1 cellular context compared by ENCODE assay signal in the genomic region with DNA sequence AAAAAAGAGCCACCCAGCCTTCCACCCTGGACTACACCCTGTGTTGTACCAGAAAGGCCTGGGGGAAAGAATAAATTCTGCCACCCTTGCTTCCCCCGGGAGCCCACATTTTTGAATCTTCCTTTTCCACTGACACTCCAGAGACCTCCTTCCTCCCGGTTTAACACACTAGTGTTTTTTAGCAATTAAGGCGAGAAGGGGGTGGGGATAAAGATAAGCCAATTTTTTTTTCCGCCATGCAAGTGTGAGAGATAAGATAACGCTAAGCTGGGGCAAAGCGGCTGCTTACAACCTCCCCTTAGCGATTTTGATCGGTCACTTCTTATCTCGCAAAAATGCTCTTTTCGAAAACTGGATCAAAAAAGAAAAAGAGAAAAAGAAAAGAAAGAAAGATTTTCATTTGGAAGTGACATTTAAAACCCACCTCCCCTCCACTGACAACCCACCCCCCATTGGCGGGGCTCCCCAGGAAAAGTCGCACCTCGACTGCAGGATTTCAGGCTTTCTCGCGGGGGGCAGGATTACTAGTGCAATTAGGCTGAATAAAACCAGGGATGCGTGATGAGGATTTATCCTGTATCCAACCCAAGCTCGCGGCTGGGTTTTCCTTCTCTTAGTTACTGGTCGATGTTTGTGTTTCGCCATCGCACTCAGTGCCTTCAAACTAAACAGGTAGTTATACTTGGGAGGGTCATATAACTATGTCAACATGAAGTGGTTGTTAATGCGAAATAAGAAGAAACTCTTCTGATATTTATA.
TF ChIP-seq lines count a peak whose summit lies in the region.

No MANE protein-coding gene starts in this region.

TF ChIP-seq in K562, 482 proteins besides CTCF, POLR2A, EP300 and RAD21 (continued from another document and continues in another):
- TF ChIP-seq ZZZ3 (IDR thresholded peaks at IDR 0.05) (no peak), ZNF146 (CRISPR knock-in tag; IDR thresholded peaks at IDR 0.05; ENCODE audit: unreplicated experiment) (no peak), RFX5 (IDR thresholded peaks at IDR 0.05; ENCODE audit: low read depth, low read length) (no peak), NR2C1 (IDR thresholded peaks at IDR 0.05) (no peak), NR2C1 (tag; IDR thresholded peaks at IDR 0.05) (no peak), NCOA4 (IDR thresholded peaks at IDR 0.05; ENCODE audit: partially characterized antibody) (no peak), RBM34 (IDR thresholded peaks at IDR 0.05; ENCODE audit: borderline replicate concordance, insufficient read depth, low read length) (no peak), SPI1 (IDR thresholded peaks at IDR 0.05; ENCODE audit: borderline replicate concordance, low read depth, low read length) (no peak), TRIM28 (IDR thresholded peaks at IDR 0.05) (no peak), NEUROD1 (IDR thresholded peaks at IDR 0.05; ENCODE audit: borderline replicate concordance, low read depth, low read length, partially characterized antibody) (peak; percentile 61), ZNF699 (CRISPR knock-in tag; IDR thresholded peaks at IDR 0.05; ENCODE audit: insufficient replicate concordance) (no peak), MEF2D (tag; conservative IDR thresholded peaks at IDR 0.05; ENCODE audit: low read depth) (no peak), ZEB2 (IDR thresholded peaks at IDR 0.05) (no peak), FOXA1 (IDR thresholded peaks at IDR 0.05; ENCODE audit: borderline replicate concordance) (no peak), GABPB2 (CRISPR knock-in tag; conservative IDR thresholded peaks at IDR 0.05) (no peak), SIN3B (IDR thresholded peaks at IDR 0.05; ENCODE audit: low read depth) (no peak), MEF2A (IDR thresholded peaks at IDR 0.05; ENCODE audit: control insufficient read depth, low read depth, low read length) (no peak), MYNN (IDR thresholded peaks at IDR 0.05) (no peak), MYNN (CRISPR knock-in tag; IDR thresholded peaks at IDR 0.05) (no peak), MED1 (CRISPR knock-in tag; IDR thresholded peaks at IDR 0.05; ENCODE audit: borderline replicate concordance) (no peak), SRSF9 (IDR thresholded peaks at IDR 0.05; ENCODE audit: borderline replicate concordance, low read depth, low read length) (no peak), C11orf30 (IDR thresholded peaks at IDR 0.05; ENCODE audit: low read depth) (no peak), TEAD4 (IDR thresholded peaks at IDR 0.05; ENCODE audit: low read length) (peak; percentile 86), TEAD4 (CRISPR knock-in tag; IDR thresholded peaks at IDR 0.05; ENCODE audit: borderline replicate concordance) (no peak), ZNF764 (CRISPR knock-in tag; IDR thresholded peaks at IDR 0.05; ENCODE audit: low read depth) (no peak), ZNF707 (CRISPR knock-in tag; conservative IDR thresholded peaks at IDR 0.05) (no peak), RUNX1 (IDR thresholded peaks at IDR 0.05; ENCODE audit: low read depth) (no peak), EHMT2 (IDR thresholded peaks at IDR 0.05) (no peak), NR4A1 (CRISPR knock-in tag; IDR thresholded peaks at IDR 0.05) (no peak), NR4A1 (tag; IDR thresholded peaks at IDR 0.05) (no peak), U2AF2 (optimal IDR thresholded peaks at IDR 0.05; ENCODE audit: low read depth, low read length) (no peak), DDX20 (tag; IDR thresholded peaks at IDR 0.05; ENCODE audit: low read depth) (no peak), HDAC8 (tag; IDR thresholded peaks at IDR 0.05) (no peak), SMARCC2 (IDR thresholded peaks at IDR 0.05; ENCODE audit: low read depth) (peak; percentile 88), FOXK2 (conservative IDR thresholded peaks at IDR 0.05 in 1 of 2, IDR thresholded peaks at IDR 0.05 in 1 of 2; ENCODE audit: low read depth in 2 of 2) (0 out of 4 replicates have a peak, but pooled peaks of 1 of the 2 experiments have one; percentile 16)
- TF ChIP-seq, protein P1, sequence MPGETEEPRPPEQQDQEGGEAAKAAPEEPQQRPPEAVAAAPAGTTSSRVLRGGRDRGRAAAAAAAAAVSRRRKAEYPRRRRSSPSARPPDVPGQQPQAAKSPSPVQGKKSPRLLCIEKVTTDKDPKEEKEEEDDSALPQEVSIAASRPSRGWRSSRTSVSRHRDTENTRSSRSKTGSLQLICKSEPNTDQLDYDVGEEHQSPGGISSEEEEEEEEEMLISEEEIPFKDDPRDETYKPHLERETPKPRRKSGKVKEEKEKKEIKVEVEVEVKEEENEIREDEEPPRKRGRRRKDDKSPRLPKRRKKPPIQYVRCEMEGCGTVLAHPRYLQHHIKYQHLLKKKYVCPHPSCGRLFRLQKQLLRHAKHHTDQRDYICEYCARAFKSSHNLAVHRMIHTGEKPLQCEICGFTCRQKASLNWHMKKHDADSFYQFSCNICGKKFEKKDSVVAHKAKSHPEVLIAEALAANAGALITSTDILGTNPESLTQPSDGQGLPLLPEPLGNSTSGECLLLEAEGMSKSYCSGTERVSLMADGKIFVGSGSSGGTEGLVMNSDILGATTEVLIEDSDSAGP (CRISPR knock-in tag; IDR thresholded peaks at IDR 0.05) = no peak
- TF ChIP-seq, protein P2, sequence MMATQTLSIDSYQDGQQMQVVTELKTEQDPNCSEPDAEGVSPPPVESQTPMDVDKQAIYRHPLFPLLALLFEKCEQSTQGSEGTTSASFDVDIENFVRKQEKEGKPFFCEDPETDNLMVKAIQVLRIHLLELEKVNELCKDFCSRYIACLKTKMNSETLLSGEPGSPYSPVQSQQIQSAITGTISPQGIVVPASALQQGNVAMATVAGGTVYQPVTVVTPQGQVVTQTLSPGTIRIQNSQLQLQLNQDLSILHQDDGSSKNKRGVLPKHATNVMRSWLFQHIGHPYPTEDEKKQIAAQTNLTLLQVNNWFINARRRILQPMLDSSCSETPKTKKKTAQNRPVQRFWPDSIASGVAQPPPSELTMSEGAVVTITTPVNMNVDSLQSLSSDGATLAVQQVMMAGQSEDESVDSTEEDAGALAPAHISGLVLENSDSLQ (IDR thresholded peaks at IDR 0.05) = no peak
- TF ChIP-seq, protein P3, sequence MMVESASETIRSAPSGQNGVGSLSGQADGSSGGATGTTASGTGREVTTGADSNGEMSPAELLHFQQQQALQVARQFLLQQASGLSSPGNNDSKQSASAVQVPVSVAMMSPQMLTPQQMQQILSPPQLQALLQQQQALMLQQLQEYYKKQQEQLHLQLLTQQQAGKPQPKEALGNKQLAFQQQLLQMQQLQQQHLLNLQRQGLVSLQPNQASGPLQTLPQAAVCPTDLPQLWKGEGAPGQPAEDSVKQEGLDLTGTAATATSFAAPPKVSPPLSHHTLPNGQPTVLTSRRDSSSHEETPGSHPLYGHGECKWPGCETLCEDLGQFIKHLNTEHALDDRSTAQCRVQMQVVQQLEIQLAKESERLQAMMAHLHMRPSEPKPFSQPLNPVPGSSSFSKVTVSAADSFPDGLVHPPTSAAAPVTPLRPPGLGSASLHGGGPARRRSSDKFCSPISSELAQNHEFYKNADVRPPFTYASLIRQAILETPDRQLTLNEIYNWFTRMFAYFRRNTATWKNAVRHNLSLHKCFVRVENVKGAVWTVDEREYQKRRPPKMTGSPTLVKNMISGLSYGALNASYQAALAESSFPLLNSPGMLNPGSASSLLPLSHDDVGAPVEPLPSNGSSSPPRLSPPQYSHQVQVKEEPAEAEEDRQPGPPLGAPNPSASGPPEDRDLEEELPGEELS (CRISPR knock-in tag; IDR thresholded peaks at IDR 0.05; ENCODE audit: borderline replicate concordance) = no peak
- TF ChIP-seq, protein P4, sequence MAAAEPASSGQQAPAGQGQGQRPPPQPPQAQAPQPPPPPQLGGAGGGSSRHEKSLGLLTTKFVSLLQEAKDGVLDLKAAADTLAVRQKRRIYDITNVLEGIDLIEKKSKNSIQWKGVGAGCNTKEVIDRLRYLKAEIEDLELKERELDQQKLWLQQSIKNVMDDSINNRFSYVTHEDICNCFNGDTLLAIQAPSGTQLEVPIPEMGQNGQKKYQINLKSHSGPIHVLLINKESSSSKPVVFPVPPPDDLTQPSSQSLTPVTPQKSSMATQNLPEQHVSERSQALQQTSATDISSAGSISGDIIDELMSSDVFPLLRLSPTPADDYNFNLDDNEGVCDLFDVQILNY (CRISPR knock-in tag; IDR thresholded peaks at IDR 0.05) = no peak
- TF ChIP-seq, protein P5, sequence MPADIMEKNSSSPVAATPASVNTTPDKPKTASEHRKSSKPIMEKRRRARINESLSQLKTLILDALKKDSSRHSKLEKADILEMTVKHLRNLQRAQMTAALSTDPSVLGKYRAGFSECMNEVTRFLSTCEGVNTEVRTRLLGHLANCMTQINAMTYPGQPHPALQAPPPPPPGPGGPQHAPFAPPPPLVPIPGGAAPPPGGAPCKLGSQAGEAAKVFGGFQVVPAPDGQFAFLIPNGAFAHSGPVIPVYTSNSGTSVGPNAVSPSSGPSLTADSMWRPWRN (IDR thresholded peaks at IDR 0.05; ENCODE audit: low read depth) = peak; percentile 67
- TF ChIP-seq, protein P6, sequence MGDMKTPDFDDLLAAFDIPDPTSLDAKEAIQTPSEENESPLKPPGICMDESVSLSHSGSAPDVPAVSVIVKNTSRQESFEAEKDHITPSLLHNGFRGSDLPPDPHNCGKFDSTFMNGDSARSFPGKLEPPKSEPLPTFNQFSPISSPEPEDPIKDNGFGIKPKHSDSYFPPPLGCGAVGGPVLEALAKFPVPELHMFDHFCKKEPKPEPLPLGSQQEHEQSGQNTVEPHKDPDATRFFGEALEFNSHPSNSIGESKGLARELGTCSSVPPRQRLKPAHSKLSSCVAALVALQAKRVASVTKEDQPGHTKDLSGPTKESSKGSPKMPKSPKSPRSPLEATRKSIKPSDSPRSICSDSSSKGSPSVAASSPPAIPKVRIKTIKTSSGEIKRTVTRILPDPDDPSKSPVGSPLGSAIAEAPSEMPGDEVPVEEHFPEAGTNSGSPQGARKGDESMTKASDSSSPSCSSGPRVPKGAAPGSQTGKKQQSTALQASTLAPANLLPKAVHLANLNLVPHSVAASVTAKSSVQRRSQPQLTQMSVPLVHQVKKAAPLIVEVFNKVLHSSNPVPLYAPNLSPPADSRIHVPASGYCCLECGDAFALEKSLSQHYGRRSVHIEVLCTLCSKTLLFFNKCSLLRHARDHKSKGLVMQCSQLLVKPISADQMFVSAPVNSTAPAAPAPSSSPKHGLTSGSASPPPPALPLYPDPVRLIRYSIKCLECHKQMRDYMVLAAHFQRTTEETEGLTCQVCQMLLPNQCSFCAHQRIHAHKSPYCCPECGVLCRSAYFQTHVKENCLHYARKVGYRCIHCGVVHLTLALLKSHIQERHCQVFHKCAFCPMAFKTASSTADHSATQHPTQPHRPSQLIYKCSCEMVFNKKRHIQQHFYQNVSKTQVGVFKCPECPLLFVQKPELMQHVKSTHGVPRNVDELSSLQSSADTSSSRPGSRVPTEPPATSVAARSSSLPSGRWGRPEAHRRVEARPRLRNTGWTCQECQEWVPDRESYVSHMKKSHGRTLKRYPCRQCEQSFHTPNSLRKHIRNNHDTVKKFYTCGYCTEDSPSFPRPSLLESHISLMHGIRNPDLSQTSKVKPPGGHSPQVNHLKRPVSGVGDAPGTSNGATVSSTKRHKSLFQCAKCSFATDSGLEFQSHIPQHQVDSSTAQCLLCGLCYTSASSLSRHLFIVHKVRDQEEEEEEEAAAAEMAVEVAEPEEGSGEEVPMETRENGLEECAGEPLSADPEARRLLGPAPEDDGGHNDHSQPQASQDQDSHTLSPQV (IDR thresholded peaks at IDR 0.05) = peak; percentile 20; the same call in 1 of the 2 replicates
- TF ChIP-seq, protein P7, sequence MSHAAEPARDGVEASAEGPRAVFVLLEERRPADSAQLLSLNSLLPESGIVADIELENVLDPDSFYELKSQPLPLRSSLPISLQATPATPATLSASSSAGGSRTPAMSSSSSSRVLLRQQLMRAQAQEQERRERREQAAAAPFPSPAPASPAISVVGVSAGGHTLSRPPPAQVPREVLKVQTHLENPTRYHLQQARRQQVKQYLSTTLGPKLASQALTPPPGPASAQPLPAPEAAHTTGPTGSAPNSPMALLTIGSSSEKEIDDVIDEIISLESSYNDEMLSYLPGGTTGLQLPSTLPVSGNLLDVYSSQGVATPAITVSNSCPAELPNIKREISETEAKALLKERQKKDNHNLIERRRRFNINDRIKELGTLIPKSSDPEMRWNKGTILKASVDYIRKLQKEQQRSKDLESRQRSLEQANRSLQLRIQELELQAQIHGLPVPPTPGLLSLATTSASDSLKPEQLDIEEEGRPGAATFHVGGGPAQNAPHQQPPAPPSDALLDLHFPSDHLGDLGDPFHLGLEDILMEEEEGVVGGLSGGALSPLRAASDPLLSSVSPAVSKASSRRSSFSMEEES (CRISPR knock-in tag; IDR thresholded peaks at IDR 0.05) = no peak
- TF ChIP-seq, protein P8, sequence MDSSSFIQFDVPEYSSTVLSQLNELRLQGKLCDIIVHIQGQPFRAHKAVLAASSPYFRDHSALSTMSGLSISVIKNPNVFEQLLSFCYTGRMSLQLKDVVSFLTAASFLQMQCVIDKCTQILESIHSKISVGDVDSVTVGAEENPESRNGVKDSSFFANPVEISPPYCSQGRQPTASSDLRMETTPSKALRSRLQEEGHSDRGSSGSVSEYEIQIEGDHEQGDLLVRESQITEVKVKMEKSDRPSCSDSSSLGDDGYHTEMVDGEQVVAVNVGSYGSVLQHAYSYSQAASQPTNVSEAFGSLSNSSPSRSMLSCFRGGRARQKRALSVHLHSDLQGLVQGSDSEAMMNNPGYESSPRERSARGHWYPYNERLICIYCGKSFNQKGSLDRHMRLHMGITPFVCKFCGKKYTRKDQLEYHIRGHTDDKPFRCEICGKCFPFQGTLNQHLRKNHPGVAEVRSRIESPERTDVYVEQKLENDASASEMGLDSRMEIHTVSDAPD (CRISPR knock-in tag; IDR thresholded peaks at IDR 0.05) = no peak
- TF ChIP-seq, protein P9, sequence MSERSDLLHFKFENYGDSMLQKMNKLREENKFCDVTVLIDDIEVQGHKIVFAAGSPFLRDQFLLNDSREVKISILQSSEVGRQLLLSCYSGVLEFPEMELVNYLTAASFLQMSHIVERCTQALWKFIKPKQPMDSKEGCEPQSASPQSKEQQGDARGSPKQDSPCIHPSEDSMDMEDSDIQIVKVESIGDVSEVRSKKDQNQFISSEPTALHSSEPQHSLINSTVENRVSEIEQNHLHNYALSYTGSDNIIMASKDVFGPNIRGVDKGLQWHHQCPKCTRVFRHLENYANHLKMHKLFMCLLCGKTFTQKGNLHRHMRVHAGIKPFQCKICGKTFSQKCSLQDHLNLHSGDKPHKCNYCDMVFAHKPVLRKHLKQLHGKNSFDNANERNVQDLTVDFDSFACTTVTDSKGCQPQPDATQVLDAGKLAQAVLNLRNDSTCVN (CRISPR knock-in tag; IDR thresholded peaks at IDR 0.05) = no peak
- TF ChIP-seq, protein P10, sequence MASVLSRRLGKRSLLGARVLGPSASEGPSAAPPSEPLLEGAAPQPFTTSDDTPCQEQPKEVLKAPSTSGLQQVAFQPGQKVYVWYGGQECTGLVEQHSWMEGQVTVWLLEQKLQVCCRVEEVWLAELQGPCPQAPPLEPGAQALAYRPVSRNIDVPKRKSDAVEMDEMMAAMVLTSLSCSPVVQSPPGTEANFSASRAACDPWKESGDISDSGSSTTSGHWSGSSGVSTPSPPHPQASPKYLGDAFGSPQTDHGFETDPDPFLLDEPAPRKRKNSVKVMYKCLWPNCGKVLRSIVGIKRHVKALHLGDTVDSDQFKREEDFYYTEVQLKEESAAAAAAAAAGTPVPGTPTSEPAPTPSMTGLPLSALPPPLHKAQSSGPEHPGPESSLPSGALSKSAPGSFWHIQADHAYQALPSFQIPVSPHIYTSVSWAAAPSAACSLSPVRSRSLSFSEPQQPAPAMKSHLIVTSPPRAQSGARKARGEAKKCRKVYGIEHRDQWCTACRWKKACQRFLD (CRISPR knock-in tag; IDR thresholded peaks at IDR 0.05) = no peak
- TF ChIP-seq, protein P11, sequence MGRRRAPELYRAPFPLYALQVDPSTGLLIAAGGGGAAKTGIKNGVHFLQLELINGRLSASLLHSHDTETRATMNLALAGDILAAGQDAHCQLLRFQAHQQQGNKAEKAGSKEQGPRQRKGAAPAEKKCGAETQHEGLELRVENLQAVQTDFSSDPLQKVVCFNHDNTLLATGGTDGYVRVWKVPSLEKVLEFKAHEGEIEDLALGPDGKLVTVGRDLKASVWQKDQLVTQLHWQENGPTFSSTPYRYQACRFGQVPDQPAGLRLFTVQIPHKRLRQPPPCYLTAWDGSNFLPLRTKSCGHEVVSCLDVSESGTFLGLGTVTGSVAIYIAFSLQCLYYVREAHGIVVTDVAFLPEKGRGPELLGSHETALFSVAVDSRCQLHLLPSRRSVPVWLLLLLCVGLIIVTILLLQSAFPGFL (CRISPR knock-in tag; IDR thresholded peaks at IDR 0.05) = no peak
